ENCODE assay signal across 14 cellular contexts in the genomic region with DNA sequence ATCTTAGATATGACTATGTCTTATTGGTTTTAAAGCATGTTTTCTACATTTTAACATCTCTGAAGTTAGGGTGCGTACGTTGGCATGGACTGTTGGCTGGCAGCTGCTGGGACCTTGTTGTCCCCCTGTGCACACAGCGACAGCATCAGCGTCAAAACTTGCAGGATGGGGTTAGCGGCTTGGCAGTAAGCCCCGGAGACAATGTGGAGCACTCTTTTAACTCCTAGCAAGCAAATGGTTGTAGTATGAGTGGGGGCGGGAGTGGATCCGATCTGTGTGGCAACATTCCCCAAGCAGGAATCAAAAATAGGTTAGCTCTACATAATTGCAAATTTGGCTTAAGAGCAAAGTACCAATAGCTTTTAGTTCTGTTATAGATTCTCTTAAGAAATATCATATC.
"Had no signal": no experiment of that assay in that cellular context is flagged by ENCODE, and none has a peak within 500 bp of the region (broad histone marks: within the 10 kb centered on the region; RNA-seq: fewer than 3 reads in every experiment).

No MANE protein-coding gene starts in this region.

- H3K4me1 Mint-ChIP-seq: activated T-helper 17 cell treated with anti-CD3 and anti-CD28 coated beads, Interleukin-2, amount 50 U/mL, for 72 hours had no signal

- H3K4me3 ChIP-seq: ascending aorta, cardiac muscle cell, right atrium auricular region, transverse colon had no signal

- ATAC-seq: activated T-helper 17 cell treated with anti-CD3 and anti-CD28 coated beads, Interleukin-2, amount 50 U/mL, for 72 hours; left lobe of liver had no signal

- H3K9me3 Mint-ChIP-seq: activated naive CD4-positive, alpha-beta T cell treated with anti-CD3 and anti-CD28 coated beads for 36 hours; activated T-helper 17 cell treated with anti-CD3 and anti-CD28 coated beads, Interleukin-2, amount 50 U/mL, for 72 hours had no signal

- H3K36me3 ChIP-seq: ascending aorta, cardiac muscle cell, right atrium auricular region, transverse colon had no signal

- H3K9me3 ChIP-seq: ascending aorta, transverse colon had no signal

- H3K27ac ChIP-seq: ascending aorta, cardiac muscle cell, right atrium auricular region, transverse colon had no signal

- H3K4me3 Mint-ChIP-seq: activated naive CD4-positive, alpha-beta T cell treated with anti-CD3 and anti-CD28 coated beads for 36 hours; activated T-helper 17 cell treated with anti-CD3 and anti-CD28 coated beads, Interleukin-2, amount 50 U/mL, for 72 hours had no signal

- H3K27ac Mint-ChIP-seq: activated naive CD4-positive, alpha-beta T cell treated with anti-CD3 and anti-CD28 coated beads for 36 hours; activated T-helper 17 cell treated with anti-CD3 and anti-CD28 coated beads, Interleukin-2, amount 50 U/mL, for 72 hours; progenitor cell of endocrine pancreas had no signal

- H3K4me1 ChIP-seq: transverse colon had no signal

- H3K27me3 ChIP-seq: ascending aorta, cardiac muscle cell, right atrium auricular region had no signal

- DNase-seq: activated CD4-positive, alpha-beta T cell treated with anti-CD3 and anti-CD28 coated beads, Interleukin-2, amount 50 U/mL, for 1 hour; activated naive CD4-positive, alpha-beta T cell treated with anti-CD3 and anti-CD28 coated beads for 36 hours; occipital lobe; small intestine; stimulated activated CD4-positive, alpha-beta T cell treated with anti-CD3 and anti-CD28 coated beads, Interleukin-4, amount 100 ng/mL, for 4 hours; stimulated activated CD8-positive, alpha-beta memory T cell treated with anti-CD3 and anti-CD28 coated beads, Interleukin-4, amount 100 ng/mL, for 48 hours; stimulated activated naive CD4-positive, alpha-beta T cell treated with Interleukin-2 at 50 U/mL for 16 hours; transverse colon had no signal
